10 cellular contexts compared by ENCODE assay signal in the genomic region with DNA sequence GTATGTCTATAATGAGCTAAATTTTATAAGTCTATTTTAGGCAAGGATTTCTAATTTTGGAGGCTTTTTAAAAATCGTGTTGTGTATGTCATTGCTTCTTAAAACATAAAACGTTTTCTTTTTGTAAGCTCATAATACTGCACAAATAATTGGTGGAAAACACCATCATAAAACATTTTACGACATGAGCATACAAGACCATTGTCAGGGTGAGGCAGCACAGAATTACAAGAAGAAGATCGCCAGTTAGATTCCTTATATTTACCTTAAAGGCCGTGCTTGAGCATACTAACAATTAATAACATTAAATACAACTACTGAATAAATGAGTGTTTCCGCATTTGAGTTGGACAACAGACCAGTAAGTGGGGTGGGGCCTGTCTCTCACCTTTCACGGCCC. TPM values are rescaled to one million over a fixed set of nuclear protein-coding genes. Genes with fewer than 3 reads are reported as not detected.
A peak's percentile ranks its signal among the peaks of the same experiment; 100 is the strongest.
DNase-seq lines count a peak whose midpoint lies in the region; ATAC-seq and TF ChIP-seq lines count a peak whose summit lies in the region.
"Had no signal": no experiment of that assay in that cellular context is flagged by ENCODE, and none has a peak within 500 bp of the region (broad histone marks: within the 10 kb centered on the region; RNA-seq: fewer than 3 reads in every experiment).

No MANE protein-coding gene starts in this region.

- peak overlapping the region; percentile 75 for H3K4me3 ChIP-seq in GM23338
- peak overlapping the region; percentile 40 for H3K4me3 ChIP-seq in hepatocyte
- peak overlapping the region; percentile 33 for H3K4me3 ChIP-seq in skeletal muscle cell (ENCODE audit: low read depth, low read length)
- no peak overlapping the region for H3K4me3 ChIP-seq in SK-N-SH (ENCODE audit: low read depth in 2 of 2, low read length in 1 of 2)

- H3K4me1 Mint-ChIP-seq in GM23338 (peaks cover 10% of the 10 kb centered on the region), T-helper 17 cell (peaks cover 22% of the 10 kb centered on the region), osteocyte (ENCODE audit: unreplicated experiment) (peaks cover 12% of the 10 kb centered on the region)

- H3K9me2 ChIP-seq in GM23338 (ENCODE audit: insufficient read depth) (no peaks in the 10 kb centered on the region), hepatocyte (replicated peaks; ENCODE audit: insufficient read depth) (no peaks in the 10 kb centered on the region), SK-N-SH (no peaks in the 10 kb centered on the region)

- H3K27me3 Mint-ChIP-seq in GM23338 (ENCODE audit: insufficient read depth, low read depth, poor library complexity): peaks cover 22% of the 10 kb centered on the region
- H3K27me3 Mint-ChIP-seq in T-helper 17 cell: peaks cover 76% of the 10 kb centered on the region
- peaks cover 70% of the 10 kb centered on the region for H3K27me3 Mint-ChIP-seq in osteocyte (ENCODE audit: unreplicated experiment)

- 24% methylated on average over 7 of the region's 7 CpGs for WGBS in hepatocyte (ENCODE audit: low lambda C conversion rate, missing lambda C conversion rate)
- 58% methylated on average over 7 of the region's 7 CpGs for whole genome bisulfite sequencing in SK-N-SH (ENCODE audit: low lambda C conversion rate)

- H3K27ac ChIP-seq in GM23338 (ENCODE audit: low read depth) (no peak overlapping the region), hepatocyte (peak overlapping the region; percentile 87), SK-N-SH (ENCODE audit: low read depth in 2 of 2, low read length in 1 of 2) (no peak overlapping the region)
- H3K27ac ChIP-seq: neutrophil had no signal

- no peaks in the 10 kb centered on the region for H3K9me3 ChIP-seq in T-helper 17 cell (ENCODE audit: control insufficient read depth, low read length, poor library complexity, severe bottlenecking)
- no peaks in the 10 kb centered on the region for H3K9me3 ChIP-seq in hepatocyte (ENCODE audit: low read depth)
- H3K9me3 ChIP-seq in SK-N-SH: no peaks in the 10 kb centered on the region
- H3K9me3 ChIP-seq: neutrophil had no signal

- TF ChIP-seq CTCF in GM23338 (conservative IDR thresholded peaks at IDR 0.05; ENCODE audit: low read depth in 2 of 2): no peak
- no peak for TF ChIP-seq CTCF in hepatocyte (IDR thresholded peaks at IDR 0.05; ENCODE audit: poor library complexity)
- TF ChIP-seq CTCF in SK-N-SH (IDR thresholded peaks at IDR 0.05): no peak
- TF ChIP-seq CTCF in osteocyte (IDR thresholded peaks at IDR 0.05): no peak

- H3K9ac ChIP-seq in SK-N-SH: no peak overlapping the region

- H3K36me3 Mint-ChIP-seq in GM23338 (ENCODE audit: low read depth): no peaks in the 10 kb centered on the region
- H3K36me3 Mint-ChIP-seq in T-helper 17 cell (ENCODE audit: low read depth): peaks cover 7% of the 10 kb centered on the region
- H3K36me3 Mint-ChIP-seq in osteocyte (ENCODE audit: unreplicated experiment): no peaks in the 10 kb centered on the region

- H3K79me2 ChIP-seq in GM23338 (replicated peaks; ENCODE audit: insufficient read depth): no peaks in the 10 kb centered on the region
- no peaks in the 10 kb centered on the region for H3K79me2 ChIP-seq in hepatocyte
- no peaks in the 10 kb centered on the region for H3K79me2 ChIP-seq in SK-N-SH (ENCODE audit: insufficient read depth)

- H3F3A ChIP-seq in GM23338 (replicated peaks; ENCODE audit: low read depth) (no peaks in the 10 kb centered on the region), SK-N-SH (replicated peaks; ENCODE audit: insufficient read depth) (no peaks in the 10 kb centered on the region)

- POLR2A ChIA-PET in SK-N-SH (lab: Yijun Ruan, JAX): no interaction called here

- H3K4me2 ChIP-seq in GM23338 (peak overlapping the region; percentile 93), hepatocyte (peak overlapping the region; percentile 92), SK-N-SH (no peak overlapping the region)

- H3K27ac Mint-ChIP-seq in GM23338 (no peak overlapping the region), T-helper 17 cell (no peak overlapping the region), osteocyte (ENCODE audit: unreplicated experiment) (no peak overlapping the region)
- H3K27ac Mint-ChIP-seq: IgD-negative memory B cell had no signal

- CTCF ChIA-PET in SK-N-SH (lab: Yijun Ruan, JAX): interaction anchor here (0.7 to 3.8 kb wide), 5 partner anchors 8 to 217 kb away, joined by 3 to 23 read pairs (median 5); no protein-coding TSS in a partner anchor

- H2AFZ ChIP-seq in GM23338 (peak overlapping the region; percentile 100; the same call in 1 of the 2 replicates), hepatocyte (peak overlapping the region; percentile 75), SK-N-SH (ENCODE audit: low read depth) (no peak overlapping the region)

- H3K9me3 Mint-ChIP-seq in GM23338 (no peaks in the 10 kb centered on the region), osteocyte (ENCODE audit: unreplicated experiment) (no peaks in the 10 kb centered on the region)

- no peaks in the 10 kb centered on the region for H4K20me1 ChIP-seq in GM23338 (replicated peaks; ENCODE audit: insufficient read depth)
- H4K20me1 ChIP-seq in hepatocyte (ENCODE audit: insufficient read depth, poor library complexity, severe bottlenecking): no peaks in the 10 kb centered on the region
- no peaks in the 10 kb centered on the region for H4K20me1 ChIP-seq in SK-N-SH (ENCODE audit: insufficient read depth)

- ATAC-seq in GM23338 (no peak), T-helper 17 cell (no peak), GM18520 (IDR thresholded peaks at IDR 0.05; ENCODE audit: unreplicated experiment) (no peak)

- peaks cover 40% of the 10 kb centered on the region for H3K27me3 ChIP-seq in GM23338 (ENCODE audit: insufficient read depth)
- peaks cover 8% of the 10 kb centered on the region for H3K27me3 ChIP-seq in hepatocyte
- H3K27me3 ChIP-seq in SK-N-SH (ENCODE audit: insufficient read depth): peaks cover 9% of the 10 kb centered on the region

- H3K4me3 Mint-ChIP-seq in GM23338: peak overlapping the region; percentile 80
- peak overlapping the region; percentile 83 for H3K4me3 Mint-ChIP-seq in T-helper 17 cell
- H3K4me3 Mint-ChIP-seq in osteocyte (ENCODE audit: unreplicated experiment): no peak overlapping the region

- peak; percentile 33 for DNase-seq in GM23338 (ENCODE audit: low spot score)
- DNase-seq in T-helper 17 cell: no peak
- DNase-seq in hepatocyte (ENCODE audit: low spot score): no peak
- DNase-seq in skeletal muscle cell (ENCODE audit: low read depth): no peak
- DNase-seq in activated effector memory CD4-positive, alpha-beta T cell treated with anti-CD3 and anti-CD28 coated beads, Interleukin-2, amount 50 U/mL, for 16 hours: no peak
- no peak for DNase-seq in SK-N-SH
- no peak for DNase-seq in osteocyte (ENCODE audit: extremely low spot score, unreplicated experiment)

- no peak for TF ChIP-seq EP300 in SK-N-SH (IDR thresholded peaks at IDR 0.05; ENCODE audit: borderline replicate concordance in 1 of 2, low read depth in 1 of 2, low read length in 1 of 2)

- H3K4me1 ChIP-seq in GM23338 (ENCODE audit: insufficient read depth) (peaks cover 4% of the 10 kb centered on the region; the same call in 1 of the 2 replicates), hepatocyte (ENCODE audit: insufficient read depth) (peaks cover 26% of the 10 kb centered on the region), SK-N-SH (ENCODE audit: control insufficient read depth in 1 of 2, insufficient read depth in 2 of 2, low read depth in 1 of 2, low read length in 1 of 2) (no peaks in the 10 kb centered on the region)

- no peaks in the 10 kb centered on the region for H3K36me3 ChIP-seq in GM23338 (ENCODE audit: insufficient read depth)
- no peaks in the 10 kb centered on the region for H3K36me3 ChIP-seq in hepatocyte (replicated peaks; ENCODE audit: insufficient read depth, low read depth)
- no peaks in the 10 kb centered on the region for H3K36me3 ChIP-seq in SK-N-SH (replicated peaks in 1 of 2; ENCODE audit: control insufficient read depth in 1 of 2, insufficient read depth in 2 of 2, low read length in 1 of 2)
- H3K36me3 ChIP-seq: neutrophil had no signal

- no peak for TF ChIP-seq RAD21 in SK-N-SH (IDR thresholded peaks at IDR 0.05; ENCODE audit: low read length)

TF ChIP-seq in GM23338, 12 proteins besides CTCF, POLR2A, EP300 and RAD21 (continues in another document):
- TF ChIP-seq STAT1 (IDR thresholded peaks at IDR 0.05; ENCODE audit: unreplicated experiment) (no peak), CREB1 (CRISPR knock-in tag; IDR thresholded peaks at IDR 0.05; ENCODE audit: low read depth) (no peak), JUNB (IDR thresholded peaks at IDR 0.05; ENCODE audit: unreplicated experiment) (no peak)

TF ChIP-seq in SK-N-SH, 30 proteins besides CTCF, POLR2A, EP300 and RAD21 (continues in another document):
- TF ChIP-seq MXI1 (IDR thresholded peaks at IDR 0.05; ENCODE audit: low read depth, low read length) (no peak), MEF2A (IDR thresholded peaks at IDR 0.05; ENCODE audit: borderline replicate concordance, low read depth) (no peak), GATA2 (CRISPR knock-in tag; IDR thresholded peaks at IDR 0.05) (no peak), POLR2AphosphoS5 (IDR thresholded peaks at IDR 0.05; ENCODE audit: low read depth, low read length) (no peak), TEAD4 (IDR thresholded peaks at IDR 0.05; ENCODE audit: borderline replicate concordance, insufficient read depth) (no peak), RXRA (IDR thresholded peaks at IDR 0.05; ENCODE audit: borderline replicate concordance, low read depth) (no peak), SMC3 (IDR thresholded peaks at IDR 0.05; ENCODE audit: low read depth, low read length) (no peak)
- TF ChIP-seq, protein P1, sequence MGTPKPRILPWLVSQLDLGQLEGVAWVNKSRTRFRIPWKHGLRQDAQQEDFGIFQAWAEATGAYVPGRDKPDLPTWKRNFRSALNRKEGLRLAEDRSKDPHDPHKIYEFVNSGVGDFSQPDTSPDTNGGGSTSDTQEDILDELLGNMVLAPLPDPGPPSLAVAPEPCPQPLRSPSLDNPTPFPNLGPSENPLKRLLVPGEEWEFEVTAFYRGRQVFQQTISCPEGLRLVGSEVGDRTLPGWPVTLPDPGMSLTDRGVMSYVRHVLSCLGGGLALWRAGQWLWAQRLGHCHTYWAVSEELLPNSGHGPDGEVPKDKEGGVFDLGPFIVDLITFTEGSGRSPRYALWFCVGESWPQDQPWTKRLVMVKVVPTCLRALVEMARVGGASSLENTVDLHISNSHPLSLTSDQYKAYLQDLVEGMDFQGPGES (IDR thresholded peaks at IDR 0.05; ENCODE audit: low read depth, low read length): no peak

RNA-seq across cellular contexts. Expression of a gene that starts 19.1 kb away (rescaled TPM):
- not detected in 2 replicates for total RNA-seq in GM23338 (2014; rRNA removed; shearing (Covaris generic))
- polyA plus RNA-seq in GM23338 (2016; fragmentation: Nextera tagmentation; extraction: Ambion mirVana): not detected in 2 replicates
- total RNA-seq in T-helper 17 cell: not detected
- total RNA-seq in hepatocyte: not detected in 2 replicates
- polyA plus RNA-seq in hepatocyte: not detected in 2 replicates
- polyA plus RNA-seq in SK-N-SH (2012; rRNA removed): not detected in 2 replicates
- not detected in 2 replicates for polyA plus RNA-seq in SK-N-SH (2012; cell fraction: cytosol; rRNA removed)
- not detected in 2 replicates for polyA plus RNA-seq in SK-N-SH (2012; cell fraction: nucleus; rRNA removed)
- total RNA-seq in osteocyte: not detected in 2 replicates
- polyA plus RNA-seq: IgD-negative memory B cell had no signal

Comparison
In these comparisons a context has a peak if more than half of its experiments do, and no peak if none do; other contexts are left out.
1. H3K4me3 ChIP-seq: peak in GM23338 (single experiment), hepatocyte (single experiment) and skeletal muscle cell (single experiment); none in SK-N-SH (0 of 2).